ENCODE assay signal across 22 cellular contexts in the genomic region with DNA sequence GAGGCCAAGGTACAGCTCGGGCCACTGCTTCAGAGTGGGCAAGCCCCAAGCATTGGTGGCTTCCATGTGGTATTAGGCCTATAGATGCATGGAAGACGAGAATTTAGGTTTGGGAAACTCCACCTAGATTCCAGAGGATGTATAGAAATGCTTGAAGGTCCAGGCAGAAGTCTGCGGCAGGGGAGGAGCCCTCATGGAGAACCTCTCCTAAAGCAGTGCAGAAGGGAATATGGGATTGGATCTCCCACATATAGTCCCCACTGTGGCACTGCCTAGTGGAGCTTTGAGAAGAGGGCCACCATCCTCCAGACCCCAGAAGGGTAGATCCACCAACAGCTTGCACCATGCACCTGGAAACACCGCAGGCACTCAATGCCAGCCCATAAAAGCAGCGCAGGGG. TPM values are rescaled to one million over a fixed set of nuclear protein-coding genes. Genes with fewer than 3 reads are reported as not detected.
DNase-seq lines count a peak whose midpoint lies in the region; ATAC-seq, FAIRE-seq and TF ChIP-seq lines count a peak whose summit lies in the region.
"Had no signal": no experiment of that assay in that cellular context is flagged by ENCODE, and none has a peak within 500 bp of the region (broad histone marks: within the 10 kb centered on the region; RNA-seq: fewer than 3 reads in every experiment).

No MANE protein-coding gene starts in this region.

- no peaks in the 10 kb centered on the region for H3K9me2 ChIP-seq in GM23338 (ENCODE audit: insufficient read depth)

- no peak overlapping the region for H3K27ac Mint-ChIP-seq in GM23338
- H3K27ac Mint-ChIP-seq: IgD-negative memory B cell, T-cell had no signal

- H3K9ac ChIP-seq in GM12878 (ENCODE audit: control insufficient read depth, insufficient read depth, low read length): no peak overlapping the region
- no peak overlapping the region for H3K9ac ChIP-seq in mesenchymal stem cell (ENCODE audit: low read length)

- H2BK12ac ChIP-seq in mesenchymal stem cell (ENCODE audit: low read length in 2 of 2): no peak overlapping the region

- no peak overlapping the region for H2BK5ac ChIP-seq in mesenchymal stem cell (ENCODE audit: low read depth, low read length, poor library complexity, severe bottlenecking)

- H3K4me2 ChIP-seq in GM23338 (no peak overlapping the region), GM12878 (ENCODE audit: control insufficient read depth, insufficient read depth) (no peak overlapping the region), mesenchymal stem cell (ENCODE audit: low read length, poor library complexity, severe bottlenecking) (no peak overlapping the region)
- H3K4me2 ChIP-seq: PC-9 had no signal

- TF ChIP-seq CTCF in GM23338 (conservative IDR thresholded peaks at IDR 0.05; ENCODE audit: low read depth in 2 of 2) (no peak), GM12878 (IDR thresholded peaks at IDR 0.05 in 2 of 3, conservative IDR thresholded peaks at IDR 0.05 in 1 of 3; ENCODE audit: control insufficient read depth in 2 of 3, extremely low read depth in 1 of 3, insufficient read depth in 1 of 3, low read depth in 3 of 3, low read length in 3 of 3) (no peak), heart left ventricle (IDR thresholded peaks at IDR 0.05) (no peak)

- 98% methylated on average over 5 of the region's 5 CpGs for WGBS in GM12878 (ENCODE audit: insufficient coverage, insufficient replicate concordance, low lambda C conversion rate, missing lambda C conversion rate)
- WGBS in mesenchymal stem cell: 96% methylated on average over 5 of the region's 5 CpGs
- 86 to 99% (median 98%) methylated on average over 5 of the region's 5 CpGs for WGBS in heart left ventricle, 4 donors

- no peak overlapping the region for H3K4me3 Mint-ChIP-seq in GM23338
- H3K4me3 Mint-ChIP-seq: IgD-negative memory B cell, T-cell had no signal

- no peak overlapping the region for H2BK120ac ChIP-seq in mesenchymal stem cell (ENCODE audit: low read depth, low read length)

- H3K4ac ChIP-seq in mesenchymal stem cell (ENCODE audit: low read depth in 1 of 2, low read length in 2 of 2): no peak overlapping the region

- H3K9me3 ChIP-seq in GM12878 (replicated peaks; ENCODE audit: control insufficient read depth, insufficient read depth, low read length) (peaks cover 20% of the 10 kb centered on the region), mesenchymal stem cell (ENCODE audit: control insufficient read depth, low read length) (peaks cover 2% of the 10 kb centered on the region), heart left ventricle (no peaks in the 10 kb centered on the region)

- H3K23ac ChIP-seq in mesenchymal stem cell (ENCODE audit: low read length in 2 of 2): no peak overlapping the region

- BruUV-seq in GM12878 (replicated peaks; lab: Mats Ljungman, UMichigan): no TSS peak

- H3K4me1 ChIP-seq in GM23338 (ENCODE audit: insufficient read depth) (no peaks in the 10 kb centered on the region), GM12878 (ENCODE audit: control insufficient read depth, insufficient read depth, low read length) (no peaks in the 10 kb centered on the region), mesenchymal stem cell (ENCODE audit: control insufficient read depth, insufficient read depth, low read depth, low read length) (peaks cover 1% of the 10 kb centered on the region), heart left ventricle (no peaks in the 10 kb centered on the region)

- H3K36me3 ChIP-seq in GM23338 (ENCODE audit: insufficient read depth) (peaks cover 22% of the 10 kb centered on the region), GM12878 (ENCODE audit: control insufficient read depth in 2 of 2, insufficient read depth in 2 of 2, low read length in 1 of 2) (peaks cover 11 to 17% of the 10 kb centered on the region in 2 experiments), mesenchymal stem cell (ENCODE audit: control insufficient read depth in 1 of 2, insufficient read depth in 2 of 2, low read depth in 1 of 2, low read length in 2 of 2) (peaks cover 20 to 47% of the 10 kb centered on the region in 2 experiments), heart left ventricle (peaks cover 0 to 47% (median 28%) of the 10 kb centered on the region in 9 donors)

- H2AK5ac ChIP-seq in mesenchymal stem cell (ENCODE audit: low read length, severe bottlenecking): no peak overlapping the region

- no peak overlapping the region for H3K4me3 ChIP-seq in GM23338
- no peak overlapping the region for H3K4me3 ChIP-seq in GM12878
- no peak overlapping the region for H3K4me3 ChIP-seq in mesenchymal stem cell (ENCODE audit: insufficient read depth in 1 of 2, low read depth in 1 of 2, low read length in 2 of 2)
- H3K4me3 ChIP-seq in heart left ventricle: no peak overlapping the region
- H3K4me3 ChIP-seq: PC-9 had no signal

- CTCF ChIA-PET in GM12878 (lab: Yijun Ruan, JAX): no interaction called here

- intact Hi-C loops in GM12878 (cut with micrococcal nuclease; ENCODE audit: unreplicated experiment) (no loop called here), heart left ventricle (cut with DNase I) (loop anchor here in 1 of 10 donors (10.0 kb wide), 1 partner anchor 116 kb away; no protein-coding TSS in a partner anchor)

- no peak overlapping the region for H4K91ac ChIP-seq in mesenchymal stem cell (ENCODE audit: low read length)

- no peak overlapping the region for H3K14ac ChIP-seq in mesenchymal stem cell (ENCODE audit: low read length in 2 of 2)

- SMC1A ChIA-PET in GM12878 (lab: Charles Lee; ENCODE audit: uncharacterized antibody, unreplicated experiment): no interaction called here

- no peak for FAIRE-seq in GM12878 (lab: Jason Lieb, UNC)
- FAIRE-seq: D721Med had no signal

- no peaks in the 10 kb centered on the region for H3K4me1 Mint-ChIP-seq in GM23338

- H3K27me3 ChIP-seq in GM23338 (ENCODE audit: insufficient read depth) (no peaks in the 10 kb centered on the region), GM12878 (replicated peaks in 1 of 2; ENCODE audit: control insufficient read depth in 2 of 2, insufficient read depth in 2 of 2, low read length in 1 of 2) (no peaks in the 10 kb centered on the region), mesenchymal stem cell (ENCODE audit: control insufficient read depth in 1 of 2, insufficient read depth in 1 of 2, low read length in 2 of 2) (no peaks in the 10 kb centered on the region), heart left ventricle (no peaks in the 10 kb centered on the region)

- RAD21 ChIA-PET in GM12878 (lab: Charles Lee; ENCODE audit: unreplicated experiment): no interaction called here

- TF ChIP-seq EP300 in GM12878 (IDR thresholded peaks at IDR 0.05; ENCODE audit: borderline replicate concordance in 1 of 2, control insufficient read depth in 1 of 2, low read depth in 2 of 2, low read length in 2 of 2): no peak

- peak; percentile 15 for DNase-seq in NCI-H82 (lab: John Stamatoyannopoulos, UW)
- no peak for DNase-seq in NCI-H82 treated with DMSO at 0.1 percent for 48 hours (lab: John Stamatoyannopoulos, UW; ENCODE audit: unreplicated experiment)
- peak; percentile 5 for DNase-seq in GM23338 (ENCODE audit: low spot score)
- no peak for DNase-seq in GM12878 (ENCODE audit: low read depth, low spot score)
- DNase-seq in mesenchymal stem cell: no peak
- DNase-seq in heart left ventricle: no peak
- DNase-seq: EL, GOT3, NCI-H1105 treated with DMSO at 0.1 percent for 48 hours, NCI-H1694, NCI-H2081 treated with DMSO at 0.1 percent for 48 hours, NCI-H446 treated with DMSO at 0.1 percent for 48 hours, NCI-H774, PC-9, SIG-M5, T-cell had no signal

- peaks cover 10% of the 10 kb centered on the region for H3K79me1 ChIP-seq in mesenchymal stem cell (replicated peaks; ENCODE audit: low read length, poor library complexity, severe bottlenecking)

- H2BK15ac ChIP-seq in mesenchymal stem cell (ENCODE audit: low read depth, poor library complexity, severe bottlenecking): no peak overlapping the region

- peaks cover 29% of the 10 kb centered on the region for H3K9me3 Mint-ChIP-seq in GM23338

- POLR2A ChIA-PET in GM12878 (lab: Charles Lee): no interaction called here

- H4K20me1 ChIP-seq in GM23338 (replicated peaks; ENCODE audit: insufficient read depth) (no peaks in the 10 kb centered on the region; the same call in 1 of the 2 replicates), GM12878 (ENCODE audit: control insufficient read depth, insufficient read depth) (no peaks in the 10 kb centered on the region)

- H2AFZ ChIP-seq in GM23338: no peak overlapping the region
- H2AFZ ChIP-seq in GM12878 (ENCODE audit: control insufficient read depth, low read depth, low read length): no peak overlapping the region
- H2AFZ ChIP-seq in mesenchymal stem cell (ENCODE audit: low read depth, low read length): no peak overlapping the region
- H2AFZ ChIP-seq: PC-9 had no signal

- TF ChIP-seq RAD21 in GM12878 (IDR thresholded peaks at IDR 0.05; ENCODE audit: insufficient read depth, low read depth, low read length): no peak

- H3K36me3 Mint-ChIP-seq in GM23338 (ENCODE audit: low read depth): peaks cover 44% of the 10 kb centered on the region

- H3K79me2 ChIP-seq in GM23338 (replicated peaks; ENCODE audit: insufficient read depth) (no peaks in the 10 kb centered on the region), GM12878 (ENCODE audit: control insufficient read depth, insufficient read depth, low read length) (no peaks in the 10 kb centered on the region)

- H4K8ac ChIP-seq in mesenchymal stem cell (ENCODE audit: low read length): peak overlapping the region; percentile 7

- H3K27me3 Mint-ChIP-seq in GM23338 (ENCODE audit: insufficient read depth, low read depth, poor library complexity): no peaks in the 10 kb centered on the region
- H3K27me3 Mint-ChIP-seq: IgD-negative memory B cell, T-cell had no signal

- H3K18ac ChIP-seq in mesenchymal stem cell (ENCODE audit: low read depth in 1 of 2, low read length in 2 of 2): no peak overlapping the region

- TF ChIP-seq POLR2A in GM12878 (IDR thresholded peaks at IDR 0.05; ENCODE audit: low read depth, low read length) (no peak), heart left ventricle (IDR thresholded peaks at IDR 0.05) (no peak)

- H3F3A ChIP-seq in GM23338 (replicated peaks; ENCODE audit: low read depth): no peaks in the 10 kb centered on the region

- in situ Hi-C loops in GM12878 (cut with MboI): no loop called here

- ATAC-seq in GM23338: no peak
- no peak for ATAC-seq in GM12878
- no peak for ATAC-seq in GM18511 (IDR thresholded peaks at IDR 0.05; ENCODE audit: unreplicated experiment)
- ATAC-seq in heart left ventricle: no peak
- ATAC-seq: SK-N-SH treated with all-trans-retinoic acid at 6 μM for 48 hours, T-cell had no signal

- H3K27ac ChIP-seq in GM23338 (ENCODE audit: low read depth) (no peak overlapping the region), GM12878 (ENCODE audit: control insufficient read depth, insufficient read depth) (no peak overlapping the region), mesenchymal stem cell (ENCODE audit: low read length, poor library complexity, severe bottlenecking) (no peak overlapping the region), heart left ventricle (no peak overlapping the region)
- H3K27ac ChIP-seq: C4-2B, PC-9, RWPE1 had no signal

RNA-seq across cellular contexts. Expression of gene XXYLT1, which starts 48.1 kb away (rescaled TPM):
- 28.9 and 34.8 TPM in 2 replicates for total RNA-seq in GM23338 (2014; rRNA removed; shearing (Covaris generic))
- polyA plus RNA-seq in GM23338 (2016; fragmentation: Nextera tagmentation; extraction: Ambion mirVana) (13.5 and 14.7 TPM in 2 replicates), GM12878 (2011; rRNA removed) (4.7 and 7.4 TPM in 2 replicates), GM12878 (2014; fragmentation: Illumina TruSeq; extraction: Trizol) (8.4 and 9.0 TPM in 2 replicates), GM12878 (2014; fragmentation: Nextera tagmentation; extraction: Ambion mirVana) (1 to 10 TPM; 1.2 to 3.2 TPM), GM12878 (2014; rRNA removed) (10.7 and 12.1 TPM in 2 replicates), GM12878 (2016; fragmentation: Nextera tagmentation; extraction: Ambion mirVana) (10 to 100 TPM in 1 of 2 experiments, 1 to 10 TPM in 1; 9.7 to 11.2 TPM), heart left ventricle (1 to 10 TPM; 1.9 to 4.8 TPM)
- total RNA-seq in GM12878 (2013; cell fraction: nucleolus; rRNA removed): 3.3 and 6.3 TPM in 2 replicates
- total RNA-seq in GM12878 (2014; rRNA removed) (13.8 and 14.2 TPM in 2 replicates), GM12878 (2014; rRNA removed; fragmentation: Illumina TruSeq; extraction: Trizol) (7.0 and 8.4 TPM in 2 replicates), GM12878 (2021) (12.4 TPM in 2 replicates), heart left ventricle (1 to 10 TPM; 2.1 to 8.6 (median 5.5) TPM)
- polyA plus RNA-seq in GM12878 (2011; ENCODE audit: low read depth): 2.3 TPM
- polyA plus RNA-seq in GM12878 (2011; cell fraction: cytosol; rRNA removed): 8.5 and 11.3 TPM in 2 replicates
- polyA plus RNA-seq in GM12878 (2011; cell fraction: nucleus; rRNA removed): 4.8 and 6.5 TPM in 2 replicates
- 3.9 and 4.2 TPM in 2 replicates for polyA plus RNA-seq in GM12878 (2012)
- polyA minus RNA-seq in GM12878 (2011; rRNA and poly(A)+ RNA removed): 7.1 and 7.4 TPM in 2 replicates
- 4.1 and 5.6 TPM in 2 replicates for polyA minus RNA-seq in GM12878 (2011; cell fraction: cytosol; rRNA and poly(A)+ RNA removed)
- polyA minus RNA-seq in GM12878 (2011; cell fraction: nucleus; rRNA and poly(A)+ RNA removed): 5.8 and 10.0 TPM in 2 replicates
- 27.1 TPM for polyA plus RNA-seq in mesenchymal stem cell (2013, experiment 1 of 2)
- 27.1 TPM for polyA plus RNA-seq in mesenchymal stem cell (2013, experiment 2 of 2)

Comparison
In these comparisons a context has a peak if more than half of its experiments do, and no peak if none do; other contexts are left out.
1. DNase-seq: peak in NCI-H82 (single experiment) and GM23338 (single experiment); none in NCI-H82 treated with DMSO at 0.1 percent for 48 hours (single experiment), GM12878 (single experiment), mesenchymal stem cell (single experiment) and heart left ventricle (0 of 5).